11 cellular contexts compared by ENCODE assay signal in the genomic region with DNA sequence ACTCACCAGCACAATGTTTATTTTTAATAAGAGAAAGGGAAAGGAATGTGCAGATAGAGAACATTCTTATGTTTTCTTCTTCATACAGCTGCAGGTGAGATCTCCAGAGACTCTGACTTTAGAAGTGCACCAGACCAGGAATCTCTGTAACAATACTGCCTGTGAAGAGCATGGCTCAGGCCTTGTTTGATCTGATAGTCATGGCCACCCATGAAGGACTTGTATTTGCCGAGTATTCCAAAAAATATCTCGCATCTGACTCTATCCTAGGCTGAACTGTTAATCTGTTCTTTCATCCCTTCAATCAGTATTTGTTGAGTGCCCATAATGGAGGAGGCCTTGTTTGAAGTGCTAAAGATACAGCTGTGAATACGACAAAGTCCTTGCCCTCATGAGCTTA. TPM values are rescaled to one million over a fixed set of nuclear protein-coding genes. Genes with fewer than 3 reads are reported as not detected.
"Had no signal": no experiment of that assay in that cellular context is flagged by ENCODE, and none has a peak within 500 bp of the region (broad histone marks: within the 10 kb centered on the region; RNA-seq: fewer than 3 reads in every experiment).

No MANE protein-coding gene starts in this region.

- H3K4me3 Mint-ChIP-seq: HFFc6 had no signal

- H3K27ac Mint-ChIP-seq: HFFc6 had no signal

- H3K9me3 Mint-ChIP-seq: HFFc6 had no signal

- H3K4me3 ChIP-seq: GM23248, HAP-1, K562 had no signal

- ATAC-seq: HCT116, K562 had no signal

- FAIRE-seq: K562 had no signal

- DNase-seq: GM23248, GOT3, H7, HFFc6, IMR-90 had no signal

- H3K9ac ChIP-seq: GM23248 had no signal

- H3K4me1 ChIP-seq: HAP-1 had no signal

- H3K27ac ChIP-seq: GM23248, HL-60 had no signal

- H2AFZ ChIP-seq: GM23248 had no signal

- H3K36me3 ChIP-seq: HAP-1 had no signal

- H3K9me3 ChIP-seq: HAP-1 had no signal

RNA-seq across cellular contexts. Expression of a gene that starts 30.1 kb away (rescaled TPM):
- total RNA-seq: GM23248, H4, HFFc6, HT1080, IMR-90, K562 had no signal
- polyA plus RNA-seq: GM23248, IMR-90, K562 had no signal
